9 cellular contexts compared by ENCODE assay signal in genomic region chr14:96592591-96593388, GRCh38.
DNase-seq lines count a peak whose midpoint lies in the region; ATAC-seq and TF ChIP-seq lines count a peak whose summit lies in the region.
"Had no signal": no experiment of that assay in that cellular context is flagged by ENCODE, and none has a peak within 500 bp of the region (broad histone marks: within the 10 kb centered on the region; RNA-seq: fewer than 3 reads in every experiment).

No MANE protein-coding gene starts in this region.

- H3K4me1 Mint-ChIP-seq in activated T-helper 17 cell treated with anti-CD3 and anti-CD28 coated beads, Interleukin-2, amount 50 U/mL, for 72 hours = no peaks in the 10 kb centered on the region

- H2AFZ ChIP-seq in MM.1S (ENCODE audit: low read length) (peak overlapping the region; percentile 42; the same call in 1 of the 2 replicates), parathyroid adenoma (peak overlapping the region; percentile 89)

- H3K79me2 ChIP-seq in MM.1S (ENCODE audit: low read length) (no peaks in the 10 kb centered on the region), parathyroid adenoma (no peaks in the 10 kb centered on the region)

- no peaks in the 10 kb centered on the region for H3K9me2 ChIP-seq in MM.1S (replicated peaks; ENCODE audit: insufficient read depth, low read length)

- H3K27ac ChIP-seq in MM.1S (ENCODE audit: low read length) (no peak overlapping the region), parathyroid adenoma (no peak overlapping the region), urinary bladder (ENCODE audit: low read depth) (no peak overlapping the region)

- H3K36me3 ChIP-seq in MM.1S (replicated peaks; ENCODE audit: insufficient read depth, low read length) (no peaks in the 10 kb centered on the region), parathyroid adenoma (ENCODE audit: control insufficient read depth, insufficient read depth, low read length) (no peaks in the 10 kb centered on the region), urinary bladder (ENCODE audit: insufficient read depth) (no peaks in the 10 kb centered on the region)

- H3K9me3 ChIP-seq in MM.1S (replicated peaks; ENCODE audit: insufficient read depth, low read length) = no peaks in the 10 kb centered on the region
- no peaks in the 10 kb centered on the region for H3K9me3 ChIP-seq in parathyroid adenoma (ENCODE audit: control insufficient read depth, low read length)

- ATAC-seq in GM21390 (IDR thresholded peaks at IDR 0.05; ENCODE audit: unreplicated experiment) (peak; percentile 74), omental fat pad (ENCODE audit: low FRiP score) (no peak)
- ATAC-seq in activated T-helper 17 cell treated with anti-CD3 and anti-CD28 coated beads, Interleukin-2, amount 50 U/mL, for 72 hours (replicated peaks) = peak; percentile 99

- no peaks in the 10 kb centered on the region for H3K9me3 Mint-ChIP-seq in activated T-helper 17 cell treated with anti-CD3 and anti-CD28 coated beads, Interleukin-2, amount 50 U/mL, for 72 hours

- peak overlapping the region; percentile 78 for H3K27ac Mint-ChIP-seq in activated T-helper 17 cell treated with anti-CD3 and anti-CD28 coated beads, Interleukin-2, amount 50 U/mL, for 72 hours

- no peaks in the 10 kb centered on the region for H3F3A ChIP-seq in MM.1S (ENCODE audit: insufficient read depth, low read length)

- H3K27me3 ChIP-seq in MM.1S (replicated peaks; ENCODE audit: insufficient read depth, low read length) = no peaks in the 10 kb centered on the region
- H3K27me3 ChIP-seq in parathyroid adenoma (ENCODE audit: control insufficient read depth, insufficient read depth, low read length) = no peaks in the 10 kb centered on the region

- H3K27me3 Mint-ChIP-seq in activated T-helper 17 cell treated with anti-CD3 and anti-CD28 coated beads, Interleukin-2, amount 50 U/mL, for 72 hours = no peaks in the 10 kb centered on the region

- no peaks in the 10 kb centered on the region for H4K20me1 ChIP-seq in MM.1S (ENCODE audit: insufficient read depth, low read length)

- H3K4me3 ChIP-seq in MM.1S (ENCODE audit: low read length) (peak overlapping the region; percentile 49), foreskin fibroblast (ENCODE audit: low read depth in 1 of 2, low read length in 2 of 2) (peak overlapping the region; percentile 25 to 53), parathyroid adenoma (ENCODE audit: low read depth, low read length) (no peak overlapping the region), urinary bladder (ENCODE audit: low read depth, low read length) (peak overlapping the region; percentile 19)

- no peaks in the 10 kb centered on the region for H3K4me1 ChIP-seq in MM.1S (ENCODE audit: low read length)
- no peaks in the 10 kb centered on the region for H3K4me1 ChIP-seq in parathyroid adenoma
- H3K4me1 ChIP-seq in urinary bladder (ENCODE audit: insufficient read depth) = no peaks in the 10 kb centered on the region

- H3K9ac ChIP-seq in MM.1S (ENCODE audit: low read length) = no peak overlapping the region
- no peak overlapping the region for H3K9ac ChIP-seq in parathyroid adenoma

- TF ChIP-seq CTCF in MM.1S (IDR thresholded peaks at IDR 0.05; ENCODE audit: low read length) = no peak
- no peak for TF ChIP-seq CTCF in foreskin fibroblast (IDR thresholded peaks at IDR 0.05; ENCODE audit: low read depth, low read length)
- TF ChIP-seq CTCF in parathyroid adenoma (IDR thresholded peaks at IDR 0.05) = no peak
- TF ChIP-seq CTCF in omental fat pad (IDR thresholded peaks at IDR 0.05) = no peak

- WGBS in urinary bladder = 5% methylated on average over 54 of the region's 54 CpGs

- DNase-seq in AG08395 (ENCODE audit: low spot score) = peak; percentile 88
- peak; percentile 14 for DNase-seq in MM.1S
- DNase-seq in foreskin fibroblast = peak in 1 of 2 donors; percentile 66
- DNase-seq in omental fat pad (ENCODE audit: low spot score) = no peak
- DNase-seq: DND-41 had no signal

- peak overlapping the region; percentile 49; the same call in 1 of the 2 replicates for H3K4me2 ChIP-seq in MM.1S (ENCODE audit: low read depth, low read length)
- H3K4me2 ChIP-seq in parathyroid adenoma (ENCODE audit: low read length) = peak overlapping the region; percentile 64

- H3K36me3 Mint-ChIP-seq in activated T-helper 17 cell treated with anti-CD3 and anti-CD28 coated beads, Interleukin-2, amount 50 U/mL, for 72 hours (ENCODE audit: low read depth) = no peaks in the 10 kb centered on the region

- peak overlapping the region; percentile 82 for H3K4me3 Mint-ChIP-seq in activated T-helper 17 cell treated with anti-CD3 and anti-CD28 coated beads, Interleukin-2, amount 50 U/mL, for 72 hours
